ENCODE assay signal across 8 cellular contexts in genomic region chr7:149799397-149800168, GRCh38. TPM values are rescaled to one million over a fixed set of nuclear protein-coding genes. Genes with fewer than 3 reads are reported as not detected.
DNase-seq lines count a peak whose midpoint lies in the region; ATAC-seq and TF ChIP-seq lines count a peak whose summit lies in the region.

No MANE protein-coding gene starts in this region.

- no peak overlapping the region for H3K9ac ChIP-seq in mammary epithelial cell (ENCODE audit: insufficient read depth, low read length)

- H3K27me3 ChIP-seq in mammary epithelial cell (ENCODE audit: insufficient read depth, low read length) (no peaks in the 10 kb centered on the region), gastrocnemius medialis (no peaks in the 10 kb centered on the region)

- H3K4me1 Mint-ChIP-seq in MCF 10A (ENCODE audit: insufficient read depth, unreplicated experiment): no peaks in the 10 kb centered on the region

- no peaks in the 10 kb centered on the region for H3K9me3 Mint-ChIP-seq in MCF 10A (ENCODE audit: unreplicated experiment)

- no TSS peak for BruUV-seq in MCF 10A (replicated peaks; lab: Mats Ljungman, UMichigan)
- no TSS peak for BruUV-seq in mammary epithelial cell (replicated peaks; lab: Mats Ljungman, UMichigan)

- no peaks in the 10 kb centered on the region for H4K20me1 ChIP-seq in mammary epithelial cell (ENCODE audit: insufficient read depth, low read length)

- peak; percentile 44 for DNase-seq in MCF 10A (ENCODE audit: unreplicated experiment)
- DNase-seq in mammary epithelial cell: no peak
- DNase-seq in T-helper 9 cell: peak; percentile 67
- DNase-seq in cerebellar cortex (ENCODE audit: low spot score): peak; percentile 39
- DNase-seq in gastrocnemius medialis: no peak
- DNase-seq in G401 (ENCODE audit: low spot score): no peak
- no peak for DNase-seq in dedifferentiated amniotic fluid mesenchymal stem cell (ENCODE audit: extremely low spot score)

- H3K4me2 ChIP-seq in mammary epithelial cell (ENCODE audit: insufficient read depth, low read depth, low read length): no peak overlapping the region

- H3K27ac ChIP-seq in mammary epithelial cell (ENCODE audit: insufficient read depth, low read depth, low read length) (no peak overlapping the region), gastrocnemius medialis (no peak overlapping the region)

- 83% methylated on average over 7 of the region's 8 CpGs for WGBS in mammary epithelial cell (ENCODE audit: low coverage, missing lambda C conversion rate)

- H3K4me3 ChIP-seq in mammary epithelial cell (replicated peaks in 1 of 3; ENCODE audit: insufficient read depth in 1 of 3, low read depth in 2 of 3, low read length in 3 of 3) (no peak overlapping the region), gastrocnemius medialis (no peak overlapping the region)

- intact Hi-C loops in MCF 10A (cut with micrococcal nuclease) (no loop called here), mammary epithelial cell (cut with micrococcal nuclease) (no loop called here), gastrocnemius medialis (cut with DNase I; ENCODE audit: low total_unique reads) (no loop called here)

- H3K9me3 ChIP-seq in mammary epithelial cell (replicated peaks; ENCODE audit: insufficient read depth, low read length) (no peaks in the 10 kb centered on the region), gastrocnemius medialis (no peaks in the 10 kb centered on the region)

- CTCF ChIA-PET in MCF 10A (lab: Yijun Ruan, JAX): interaction anchor here (0.6 to 1.2 kb wide), 5 partner anchors 13 to 579 kb away, joined by 3 to 5 read pairs (median 3); no protein-coding TSS in a partner anchor
- CTCF ChIA-PET in mammary epithelial cell (lab: Charles Lee; ENCODE audit: low non-redundant PET): interaction anchor here (0.7 kb wide), 1 partner anchor 137 kb away, joined by 3 read pairs; no protein-coding TSS in a partner anchor

- TF ChIP-seq CTCF in MCF 10A (IDR thresholded peaks at IDR 0.05; ENCODE audit: unreplicated experiment) (peak; percentile 29), mammary epithelial cell (conservative IDR thresholded peaks at IDR 0.05 in 1 of 2, IDR thresholded peaks at IDR 0.05 in 1 of 2; ENCODE audit: extremely low read depth in 1 of 2, insufficient read depth in 1 of 2, low read depth in 1 of 2, low read length in 2 of 2) (peak in 1 of 2 donors; percentile 50), gastrocnemius medialis (IDR thresholded peaks at IDR 0.05 in 4 of 5, conservative IDR thresholded peaks at IDR 0.05 in 1 of 5) (peak in 4 of 5 experiments; percentile 18 to 41 (median 28))

- in situ Hi-C loops in mammary epithelial cell (cut with MboI; ENCODE audit: low sequenced_read_pairs in 2 of 2): no loop called here
- in situ Hi-C loops in gastrocnemius medialis (cut with MboI; ENCODE audit: low sequenced_read_pairs in 4 of 4): no loop called here
- in situ Hi-C loops in G401 (cut with HindIII; ENCODE audit: low sequenced_read_pairs): no loop called here

- no peak overlapping the region for H2AFZ ChIP-seq in mammary epithelial cell (ENCODE audit: low read depth, low read length)

- ATAC-seq in gastrocnemius medialis (no peak), GM18505 (IDR thresholded peaks at IDR 0.05; ENCODE audit: unreplicated experiment) (no peak)

- H3K36me3 ChIP-seq in mammary epithelial cell (ENCODE audit: insufficient read depth, low read length) (no peaks in the 10 kb centered on the region), gastrocnemius medialis (no peaks in the 10 kb centered on the region)

- no peak overlapping the region for H3K27ac Mint-ChIP-seq in MCF 10A (ENCODE audit: low read depth, unreplicated experiment)

- H3K27me3 Mint-ChIP-seq in MCF 10A (ENCODE audit: insufficient read depth, unreplicated experiment): peaks cover 6% of the 10 kb centered on the region

- H3K79me2 ChIP-seq in mammary epithelial cell (ENCODE audit: insufficient read depth, low read length): no peaks in the 10 kb centered on the region

- dilution Hi-C loops in mammary epithelial cell (cut with HindIII; ENCODE audit: low sequenced_read_pairs): loop anchor here (5.0 kb wide), 1 partner anchor 52 kb away; no protein-coding TSS in a partner anchor

- no peak overlapping the region for H3K4me3 Mint-ChIP-seq in MCF 10A (ENCODE audit: unreplicated experiment)

- TF ChIP-seq POLR2A in gastrocnemius medialis (IDR thresholded peaks at IDR 0.05) (no peak), GM18505 (IDR thresholded peaks at IDR 0.05; ENCODE audit: borderline replicate concordance, extremely low read depth, insufficient read depth, insufficient read length) (no peak)

- H3K4me1 ChIP-seq in mammary epithelial cell (ENCODE audit: insufficient read depth, low read length) (no peaks in the 10 kb centered on the region), gastrocnemius medialis (no peaks in the 10 kb centered on the region)

- H3K36me3 Mint-ChIP-seq in MCF 10A (ENCODE audit: insufficient read depth, unreplicated experiment): no peaks in the 10 kb centered on the region

- POLR2A ChIA-PET in MCF 10A (lab: Yijun Ruan, JAX): no interaction called here

RNA-seq across cellular contexts. Expression of gene ZNF467, which starts 26.2 kb away (rescaled TPM):
- total RNA-seq in MCF 10A (2022) (3.2 and 3.7 TPM in 2 replicates), mammary epithelial cell (1 to 10 TPM in 1 of 2 donors, under 1 TPM in 1; 0.17 to 4.0 TPM), gastrocnemius medialis (1 to 10 TPM in 2 of 4 donors, under 1 TPM in 2; 0.15 to 1.8 (median 0.95) TPM)
- 0.28 TPM for polyA plus RNA-seq in mammary epithelial cell
- not detected for polyA minus RNA-seq in mammary epithelial cell
- 7.9 and 9.8 TPM in 2 replicates for total RNA-seq in G401 (2014; rRNA removed; shearing (Covaris generic))

RNA-seq across cellular contexts. Expression of gene ZNF862, which starts 38.6 kb away (rescaled TPM):
- total RNA-seq in MCF 10A (2022): 17.4 and 22.2 TPM in 2 replicates
- 10 to 100 TPM in 1 of 2 donors, 1 to 10 TPM in 1; 9.7 to 10.5 TPM for total RNA-seq in mammary epithelial cell
- polyA plus RNA-seq in mammary epithelial cell: 4.6 TPM
- polyA minus RNA-seq in mammary epithelial cell: 1.2 TPM
- total RNA-seq in gastrocnemius medialis: 10 to 100 TPM in 2 of 4 donors, 1 to 10 TPM in 2; 2.9 to 10.7 (median 7.0) TPM
- total RNA-seq in G401 (2014; rRNA removed; shearing (Covaris generic)): 1.8 and 2.2 TPM in 2 replicates

Comparison
In these comparisons a context has a peak if more than half of its experiments do, and no peak if none do; other contexts are left out.
1. DNase-seq: peak in MCF 10A (single experiment), T-helper 9 cell (single experiment) and cerebellar cortex (single experiment); none in mammary epithelial cell (single experiment), gastrocnemius medialis (0 of 2), G401 (single experiment) and dedifferentiated amniotic fluid mesenchymal stem cell (single experiment).